8 cellular contexts compared by ENCODE assay signal in the genomic region with DNA sequence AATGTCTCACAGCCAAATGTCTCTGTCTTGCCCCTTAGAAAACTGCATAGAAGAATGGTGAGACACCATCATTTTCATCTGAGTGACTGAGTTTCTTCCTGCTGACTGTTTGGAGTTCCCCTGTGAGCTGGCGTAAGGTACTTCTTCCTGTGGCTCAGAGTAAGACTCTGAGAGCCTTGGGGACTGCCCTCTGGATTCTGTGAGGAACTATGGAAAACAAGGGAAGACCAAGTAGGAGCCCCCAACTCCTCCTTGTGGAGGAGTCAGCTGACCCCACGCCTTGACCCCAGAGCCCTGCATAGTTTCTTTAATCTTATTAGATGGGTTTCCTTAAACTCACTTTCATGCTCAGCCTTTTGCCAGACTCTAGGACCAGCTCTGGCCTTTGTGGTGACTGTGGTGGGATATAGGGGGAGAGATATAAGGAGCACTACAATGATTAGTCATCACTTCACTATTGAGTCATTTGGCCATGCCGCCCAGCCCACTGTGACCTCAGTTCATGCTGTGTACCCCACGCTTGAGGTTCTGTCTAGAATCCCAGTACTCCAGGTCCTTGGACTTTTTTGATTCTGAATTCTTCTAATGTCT. TPM values are rescaled to one million over a fixed set of nuclear protein-coding genes. Genes with fewer than 3 reads are reported as not detected.
DNase-seq lines count a peak whose midpoint lies in the region; ATAC-seq and TF ChIP-seq lines count a peak whose summit lies in the region.

No MANE protein-coding gene starts in this region.

- no peak for TF ChIP-seq CTCF in astrocyte of the spinal cord (IDR thresholded peaks at IDR 0.05; ENCODE audit: low read depth, low read length)

- in situ Hi-C loops in astrocyte of the spinal cord (cut with HindIII; ENCODE audit: low sequenced_read_pairs) = no loop called here

- DNase-seq in SW480 (ENCODE audit: low spot score) = peak; percentile 87
- peak; percentile 87 for DNase-seq in astrocyte of the spinal cord (ENCODE audit: low read depth, low spot score)
- DNase-seq in stimulated activated CD4-positive, alpha-beta T cell treated with anti-CD3 and anti-CD28 coated beads, TNF-alpha, amount 100 ng/mL, for 24 hours (ENCODE audit: low read depth in 3 of 3) = peak; percentile 28 to 66 (median 46)
- no peak for DNase-seq in hypothalamus (lab: John Stamatoyannopoulos, UW)
- DNase-seq in left colon = no peak
- no peak for DNase-seq in HuH-7.5 (ENCODE audit: low spot score)

- ATAC-seq in GM18870 (IDR thresholded peaks at IDR 0.05; ENCODE audit: unreplicated experiment) (peak; percentile 84), HG02970 (IDR thresholded peaks at IDR 0.05; ENCODE audit: low FRiP score, unreplicated experiment) (peak; percentile 73), left colon (no peak)

- H3K4me3 ChIP-seq in astrocyte of the spinal cord (ENCODE audit: low read depth, low read length) = no peak overlapping the region

- intact Hi-C loops in left colon (cut with DNase I, micrococcal nuclease) = no loop called here

RNA-seq across cellular contexts. Expression of gene FAM133B, which starts 51.8 kb away (rescaled TPM):
- total RNA-seq in left colon = 10 to 100 TPM; 17.9 to 19.8 TPM

Comparison
In these comparisons a context has a peak if more than half of its experiments do, and no peak if none do; other contexts are left out.
1. DNase-seq: peak in SW480 (single experiment), astrocyte of the spinal cord (single experiment) and stimulated activated CD4-positive, alpha-beta T cell treated with anti-CD3 and anti-CD28 coated beads, TNF-alpha, amount 100 ng/mL, for 24 hours (3 of 3); none in hypothalamus (0 of 51), left colon (0 of 2) and HuH-7.5 (single experiment).